ENCODE assay signal across 8 cellular contexts in the genomic region with DNA sequence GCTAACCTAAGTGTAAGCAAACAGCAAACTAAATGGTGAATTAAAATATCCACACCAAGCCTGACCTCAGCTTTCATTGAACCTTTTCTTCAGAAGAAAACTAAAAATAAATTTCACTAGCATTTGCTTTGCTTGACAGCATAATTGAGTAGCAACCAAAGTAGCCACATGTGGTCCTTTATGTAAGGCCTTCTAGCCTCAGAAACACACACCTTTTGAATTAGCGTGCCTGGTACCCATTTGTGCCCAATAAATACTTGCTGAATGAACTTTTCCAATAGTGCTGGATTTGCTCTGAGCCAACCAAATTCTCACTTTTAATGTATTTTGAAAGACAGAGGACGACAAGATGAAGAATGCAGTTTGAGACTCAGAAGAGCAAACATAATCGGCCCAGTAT. TPM values are rescaled to one million over a fixed set of nuclear protein-coding genes. Genes with fewer than 3 reads are reported as not detected.
A peak's percentile ranks its signal among the peaks of the same experiment; 100 is the strongest.
DNase-seq lines count a peak whose midpoint lies in the region; ATAC-seq and TF ChIP-seq lines count a peak whose summit lies in the region.

No MANE protein-coding gene starts in this region.

- no peaks in the 10 kb centered on the region for H3K36me3 ChIP-seq in cardiac muscle cell
- H3K36me3 ChIP-seq in thyroid gland = no peaks in the 10 kb centered on the region

- WGBS in thyroid gland, 2 donors = 45 to 50% methylated on average over 3 of the region's 3 CpGs

- TF ChIP-seq POLR2A in thyroid gland (IDR thresholded peaks at IDR 0.05) = peak in 1 of 2 donors; percentile 19

- TF ChIP-seq CTCF in cardiac muscle cell (IDR thresholded peaks at IDR 0.05; ENCODE audit: low read depth, low read length) (no peak), thyroid gland (IDR thresholded peaks at IDR 0.05) (no peak)

- H3K9me3 Mint-ChIP-seq in activated CD4-positive, alpha-beta memory T cell treated with anti-CD3 and anti-CD28 coated beads, Interleukin-2, amount 10 ng/mL, durations not matched to agents 7 days and 5 days = no peaks in the 10 kb centered on the region
- H3K9me3 Mint-ChIP-seq in immature natural killer cell = no peaks in the 10 kb centered on the region

- peaks cover 15% of the 10 kb centered on the region for H3K4me1 ChIP-seq in cardiac muscle cell (ENCODE audit: low read depth)
- peaks cover 20 to 23% of the 10 kb centered on the region in 2 donors for H3K4me1 ChIP-seq in thyroid gland

- H3K4me3 Mint-ChIP-seq in activated CD4-positive, alpha-beta memory T cell treated with anti-CD3 and anti-CD28 coated beads, Interleukin-2, amount 10 ng/mL, durations not matched to agents 7 days and 5 days = peak overlapping the region; percentile 78
- H3K4me3 Mint-ChIP-seq in immature natural killer cell = peak overlapping the region; percentile 91 to 99 (median 94)

- CTCF ChIA-PET in activated CD4-positive, alpha-beta memory T cell treated with anti-CD3 and anti-CD28 coated beads, Interleukin-2, amount 10 ng/mL, durations not matched to agents 7 days and 5 days (lab: Charles Lee) = interaction anchor here (0.8 to 1.0 kb wide), 2 partner anchors 98 to 135 kb away, joined by 3 to 4 read pairs; no protein-coding TSS in a partner anchor

- H3K27me3 Mint-ChIP-seq in activated CD4-positive, alpha-beta memory T cell treated with anti-CD3 and anti-CD28 coated beads, Interleukin-2, amount 10 ng/mL, durations not matched to agents 7 days and 5 days = no peaks in the 10 kb centered on the region
- peaks cover 12 to 23% (median 15%) of the 10 kb centered on the region in 3 donors for H3K27me3 Mint-ChIP-seq in immature natural killer cell (ENCODE audit: low read depth in 3 of 3)

- H3K9me3 ChIP-seq in cardiac muscle cell (ENCODE audit: low read depth) (no peaks in the 10 kb centered on the region), thyroid gland (no peaks in the 10 kb centered on the region)

- no peaks in the 10 kb centered on the region for H3K27me3 ChIP-seq in cardiac muscle cell
- no peaks in the 10 kb centered on the region for H3K27me3 ChIP-seq in thyroid gland

- H3K4me3 ChIP-seq in cardiac muscle cell = peak overlapping the region; percentile 89
- peak overlapping the region in 1 of 3 donors; percentile 96 for H3K4me3 ChIP-seq in thyroid gland (replicated peaks in 1 of 3)

- ATAC-seq in left ventricle myocardium superior = no peak
- no peak for ATAC-seq in HG02852 (IDR thresholded peaks at IDR 0.05; ENCODE audit: unreplicated experiment)
- no peak for ATAC-seq in HG03565 (IDR thresholded peaks at IDR 0.05; ENCODE audit: unreplicated experiment)

- H3K4me1 Mint-ChIP-seq in activated CD4-positive, alpha-beta memory T cell treated with anti-CD3 and anti-CD28 coated beads, Interleukin-2, amount 10 ng/mL, durations not matched to agents 7 days and 5 days = peaks cover 43% of the 10 kb centered on the region
- peaks cover 41 to 71% of the 10 kb centered on the region in 2 donors for H3K4me1 Mint-ChIP-seq in immature natural killer cell

- intact Hi-C loops in left ventricle myocardium superior (cut with micrococcal nuclease) = no loop called here
- intact Hi-C loops in thyroid gland (cut with DNase I) = no loop called here

- peaks cover 19% of the 10 kb centered on the region for H3K36me3 Mint-ChIP-seq in activated CD4-positive, alpha-beta memory T cell treated with anti-CD3 and anti-CD28 coated beads, Interleukin-2, amount 10 ng/mL, durations not matched to agents 7 days and 5 days (ENCODE audit: low read depth)
- H3K36me3 Mint-ChIP-seq in immature natural killer cell = no peaks in the 10 kb centered on the region

- H3K27ac ChIP-seq in cardiac muscle cell (peak overlapping the region; percentile 20), thyroid gland (peak overlapping the region; percentile 98)

- peak in 1 of 2 donors; percentile 3 for DNase-seq in cardiac muscle cell (ENCODE audit: low read depth in 1 of 2, low spot score in 1 of 2)
- no peak for DNase-seq in left ventricle myocardium superior
- DNase-seq in activated CD4-positive, alpha-beta memory T cell treated with anti-CD3 and anti-CD28 coated beads, Interleukin-2, amount 10 ng/mL, durations not matched to agents 7 days and 5 days = no peak
- DNase-seq in immature natural killer cell = no peak
- no peak for DNase-seq in thyroid gland
- DNase-seq in islet precursor cell = no peak

- POLR2A ChIA-PET in activated CD4-positive, alpha-beta memory T cell treated with anti-CD3 and anti-CD28 coated beads, Interleukin-2, amount 10 ng/mL, durations not matched to agents 7 days and 5 days (lab: Charles Lee) = interaction anchor here (1.4 to 2.2 kb wide), 2 partner anchors 12 to 497 kb away, joined by 3 to 7 read pairs; partner anchors contain the start of gene NUP155

- H3K27ac Mint-ChIP-seq in activated CD4-positive, alpha-beta memory T cell treated with anti-CD3 and anti-CD28 coated beads, Interleukin-2, amount 10 ng/mL, durations not matched to agents 7 days and 5 days = peak overlapping the region; percentile 42
- H3K27ac Mint-ChIP-seq in immature natural killer cell = peak overlapping the region in 5 of 6 donors; percentile 92 to 98 (median 96)

RNA-seq across cellular contexts. Expression of gene NIPBL, which starts 2.1 kb away (rescaled TPM):
- 15.9 and 43.9 TPM in 2 replicates for total RNA-seq in cardiac muscle cell
- polyA plus RNA-seq in cardiac muscle cell = 19.1 and 32.2 TPM in 2 replicates
- 36.7 TPM for total RNA-seq in left ventricle myocardium superior
- 10 to 100 TPM; 55.5 to 58.7 TPM for total RNA-seq in activated CD4-positive, alpha-beta memory T cell treated with anti-CD3 and anti-CD28 coated beads, Interleukin-2, amount 10 ng/mL, durations not matched to agents 7 days and 5 days
- polyA plus RNA-seq in immature natural killer cell = 10 to 100 TPM in 2 of 3 donors, 1 to 10 TPM in 1; 4.9 to 42.5 (median 11.6) TPM
- 100 to 1,000 TPM in 1 of 4 donors, 10 to 100 TPM in 3; 62.1 to 145 (median 87.8) TPM for total RNA-seq in thyroid gland
